In genomic region chr6:154953644-154954043, GRCh38 we compare ENCODE assay signal across 29 cellular contexts.
"Had no signal": no experiment of that assay in that cellular context is flagged by ENCODE, and none has a peak within 500 bp of the region (broad histone marks: within the 10 kb centered on the region; RNA-seq: fewer than 3 reads in every experiment).

No MANE protein-coding gene starts in this region.

- ATAC-seq: activated CD8-positive, alpha-beta T cell treated with anti-CD3 and anti-CD28 coated beads, Interleukin-2, amount 10 ng/mL, durations not matched to agents 7 days and 5 days; activated T-cell treated with anti-CD3 and anti-CD28 coated beads, Interleukin-2, amount 50 U/mL, for 4 hours; activated T-helper 17 cell treated with anti-CD3 and anti-CD28 coated beads, Interleukin-2, amount 50 U/mL, for 72 hours; body of pancreas; K562; PC-3; Right ventricle myocardium inferior had no signal

- H3K9me3 Mint-ChIP-seq: activated T-cell treated with anti-CD3 and anti-CD28 coated beads, Interleukin-2, amount 50 U/mL, for 4 hours; activated T-helper 17 cell treated with anti-CD3 and anti-CD28 coated beads, Interleukin-2, amount 50 U/mL, for 72 hours had no signal

- DNase-seq: activated CD4-positive, alpha-beta T cell treated with anti-CD3 and anti-CD28 coated beads, Interleukin-2, amount 10 ng/mL, durations not matched to agents 7 days and 5 days; activated CD4-positive, alpha-beta T cell treated with anti-CD3 and anti-CD28 coated beads, Interleukin-2, amount 50 U/mL, for 48 hours; activated CD8-positive, alpha-beta T cell treated with anti-CD3 and anti-CD28 coated beads, Interleukin-2, amount 10 ng/mL, durations not matched to agents 7 days and 5 days; activated effector memory CD4-positive, alpha-beta T cell treated with anti-CD3 and anti-CD28 coated beads, Interleukin-2, amount 50 U/mL, for 16 hours; activated naive CD4-positive, alpha-beta T cell; activated naive CD4-positive, alpha-beta T cell treated with anti-CD3 and anti-CD28 coated beads, Interleukin-2, amount 50 U/mL, for 16 hours; activated naive CD8-positive, alpha-beta T cell treated with anti-CD3 and anti-CD28 coated beads, Interleukin-2, amount 10 ng/mL, durations not matched to agents 7 days and 5 days; activated T-cell treated with anti-CD3 and anti-CD28 coated beads, Interleukin-2, amount 50 U/mL, for 4 hours; amygdala; body of pancreas; Karpas-422; NCI-H1105; NCI-H1417 treated with DMSO at 0.1 percent for 48 hours; NCI-H1930; NCI-H2081 treated with DMSO at 0.1 percent for 48 hours; NCI-H226; NCI-H446 treated with DMSO at 0.1 percent for 48 hours; NCI-H524; NCI-H69; PC-3; T1000; WERI-Rb-1 had no signal

- H3K4me1 ChIP-seq: ascending aorta, body of pancreas, breast epithelium had no signal

- H3K4me3 Mint-ChIP-seq: activated CD4-positive, alpha-beta T cell treated with anti-CD3 and anti-CD28 coated beads, Interleukin-2, amount 10 ng/mL, durations not matched to agents 7 days and 5 days; activated CD8-positive, alpha-beta T cell treated with anti-CD3 and anti-CD28 coated beads, Interleukin-2, amount 10 ng/mL, durations not matched to agents 7 days and 5 days; activated naive CD8-positive, alpha-beta T cell treated with anti-CD3 and anti-CD28 coated beads, Interleukin-2, amount 10 ng/mL, durations not matched to agents 7 days and 5 days; activated T-cell treated with anti-CD3 and anti-CD28 coated beads, Interleukin-2, amount 50 U/mL, for 4 hours; activated T-helper 17 cell treated with anti-CD3 and anti-CD28 coated beads, Interleukin-2, amount 50 U/mL, for 72 hours had no signal

- H3K9me3 ChIP-seq: ascending aorta, body of pancreas, breast epithelium, Peyer's patch had no signal

- FAIRE-seq: K562 had no signal

- H3K27ac ChIP-seq: ascending aorta, body of pancreas, breast epithelium, Peyer's patch, RWPE1, WERI-Rb-1 had no signal

- H3K27me3 Mint-ChIP-seq: activated CD4-positive, alpha-beta T cell treated with anti-CD3 and anti-CD28 coated beads, Interleukin-2, amount 10 ng/mL, durations not matched to agents 7 days and 5 days; activated naive CD8-positive, alpha-beta T cell treated with anti-CD3 and anti-CD28 coated beads, Interleukin-2, amount 10 ng/mL, durations not matched to agents 7 days and 5 days; activated T-helper 17 cell treated with anti-CD3 and anti-CD28 coated beads, Interleukin-2, amount 50 U/mL, for 72 hours had no signal

- H3K36me3 ChIP-seq: breast epithelium, Peyer's patch, WERI-Rb-1 had no signal

- H3K27ac Mint-ChIP-seq: activated CD4-positive, alpha-beta T cell treated with anti-CD3 and anti-CD28 coated beads, Interleukin-2, amount 10 ng/mL, durations not matched to agents 7 days and 5 days; activated CD8-positive, alpha-beta T cell treated with anti-CD3 and anti-CD28 coated beads, Interleukin-2, amount 10 ng/mL, durations not matched to agents 7 days and 5 days; activated naive CD8-positive, alpha-beta T cell treated with anti-CD3 and anti-CD28 coated beads, Interleukin-2, amount 10 ng/mL, durations not matched to agents 7 days and 5 days; activated T-helper 17 cell treated with anti-CD3 and anti-CD28 coated beads, Interleukin-2, amount 50 U/mL, for 72 hours had no signal

- H3K27me3 ChIP-seq: ascending aorta, body of pancreas, breast epithelium, Peyer's patch had no signal

- H3K4me3 ChIP-seq: ascending aorta, body of pancreas, breast epithelium, K562, Peyer's patch had no signal
